Comparison of ENCODE assay signal across 26 cellular contexts in the genomic region with DNA sequence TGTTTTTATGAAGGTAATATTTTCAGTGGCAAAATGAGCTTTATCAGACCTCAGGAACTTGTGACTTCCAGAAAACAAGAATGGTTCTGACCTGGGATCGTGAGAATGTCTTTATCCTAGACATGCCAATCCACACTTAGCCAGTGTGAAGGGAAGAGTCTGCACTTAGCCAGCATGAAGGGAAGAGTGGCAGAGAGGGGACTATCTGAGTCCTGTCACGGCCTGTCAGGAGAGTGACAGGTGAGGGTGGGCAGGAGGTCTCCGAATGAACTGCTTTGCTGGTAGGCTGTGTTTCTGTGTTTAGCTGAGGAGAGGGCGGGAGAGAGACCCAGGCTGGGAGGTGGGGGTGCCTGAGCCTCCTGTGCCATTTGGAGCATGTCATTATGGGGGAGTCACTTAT.
"Had no signal": no experiment of that assay in that cellular context is flagged by ENCODE, and none has a peak within 500 bp of the region (broad histone marks: within the 10 kb centered on the region; RNA-seq: fewer than 3 reads in every experiment).

No MANE protein-coding gene starts in this region.

- H3K4me1 ChIP-seq: neural progenitor cell, parathyroid adenoma, psoas muscle, right lobe of liver, tibial nerve, upper lobe of left lung, vagina had no signal

- H3K9me3 ChIP-seq: heart right ventricle, neutrophil, psoas muscle, right lobe of liver, tibial nerve, upper lobe of left lung, vagina had no signal

- H3K4me3 Mint-ChIP-seq: naive thymus-derived CD8-positive, alpha-beta T cell; nephron; neural progenitor cell; stimulated activated memory B cell treated with anti-CD40 and anti-IgM and Interleukin-4, amounts not matched to agents 10 μg/mL and 1 μg/mL and 100 μg/mL, for 72 hours; stimulated activated naive CD8-positive, alpha-beta T cell treated with anti-CD3 and anti-CD28 coated beads, Interleukin-15, amount 100 ng/mL, for 72 hours had no signal

- H3K27ac Mint-ChIP-seq: naive thymus-derived CD8-positive, alpha-beta T cell; stimulated activated memory B cell treated with anti-CD40 and anti-IgM and Interleukin-4, amounts not matched to agents 10 μg/mL and 1 μg/mL and 100 μg/mL, for 72 hours; stimulated activated naive CD8-positive, alpha-beta T cell treated with anti-CD3 and anti-CD28 coated beads, Interleukin-15, amount 100 ng/mL, for 72 hours had no signal

- H3K36me3 Mint-ChIP-seq: naive thymus-derived CD8-positive, alpha-beta T cell; stimulated activated memory B cell treated with anti-CD40 and anti-IgM and Interleukin-4, amounts not matched to agents 10 μg/mL and 1 μg/mL and 100 μg/mL, for 72 hours had no signal

- H3K4me2 ChIP-seq: hepatocyte, neural progenitor cell had no signal

- H3K9me3 Mint-ChIP-seq: naive thymus-derived CD8-positive, alpha-beta T cell; nephron; neural progenitor cell; stimulated activated memory B cell treated with anti-CD40 and anti-IgM and Interleukin-4, amounts not matched to agents 10 μg/mL and 1 μg/mL and 100 μg/mL, for 72 hours had no signal

- H3K9ac ChIP-seq: neural progenitor cell, parathyroid adenoma had no signal

- H3K79me2 ChIP-seq: parathyroid adenoma had no signal

- ATAC-seq: left lobe of liver; naive thymus-derived CD8-positive, alpha-beta T cell; psoas muscle; right lobe of liver; stimulated activated memory B cell treated with anti-CD40 and anti-IgM and Interleukin-4, amounts not matched to agents 10 μg/mL and 1 μg/mL and 100 μg/mL, for 72 hours; stimulated activated naive CD8-positive, alpha-beta T cell treated with anti-CD3 and anti-CD28 coated beads, Interleukin-15, amount 100 ng/mL, for 72 hours had no signal

- H3K36me3 ChIP-seq: heart right ventricle, neural progenitor cell, neutrophil, right lobe of liver, tibial nerve, upper lobe of left lung, vagina had no signal

- H3K27me3 ChIP-seq: hepatocyte, neural progenitor cell, neutrophil, right lobe of liver, tibial nerve, upper lobe of left lung, vagina had no signal

- DNase-seq: heart right ventricle; islet precursor cell; left cardiac atrium; naive thymus-derived CD8-positive, alpha-beta T cell; occipital lobe; psoas muscle; right lobe of liver; stimulated activated CD4-positive, alpha-beta T cell treated with anti-CD3 and anti-CD28 coated beads, Interleukin-1b, Interleukin-23, amount 100 ng/mL, for 48 hours; stimulated activated CD4-positive, alpha-beta T cell treated with anti-CD3 and anti-CD28 coated beads, Interleukin-2, amount 100 ng/mL, for 48 hours; stimulated activated CD4-positive, alpha-beta T cell treated with anti-CD3 and anti-CD28 coated beads, Interleukin-4, amount 100 ng/mL, for 4 hours; stimulated activated CD8-positive, alpha-beta memory T cell treated with anti-CD3 and anti-CD28 coated beads, Interleukin-4, amount 100 ng/mL, for 48 hours; stimulated activated naive CD4-positive, alpha-beta T cell treated with Interleukin-2 at 50 U/mL for 16 hours; stimulated activated naive CD8-positive, alpha-beta T cell treated with anti-CD3 and anti-CD28 coated beads, Interleukin-15, amount 100 ng/mL, for 72 hours; substantia nigra; upper lobe of left lung had no signal

- H3K4me1 Mint-ChIP-seq: stimulated activated memory B cell treated with anti-CD40 and anti-IgM and Interleukin-4, amounts not matched to agents 10 μg/mL and 1 μg/mL and 100 μg/mL, for 72 hours had no signal

- H3K27ac ChIP-seq: hepatocyte, neural progenitor cell, neutrophil, parathyroid adenoma, psoas muscle, right lobe of liver, tibial nerve, upper lobe of left lung, vagina had no signal

- H3K4me3 ChIP-seq: heart right ventricle, hepatocyte, lung, neural progenitor cell, psoas muscle, right lobe of liver, smooth muscle cell, tibial nerve, upper lobe of left lung, vagina had no signal
